ENCODE assay signal across 20 cellular contexts in genomic region chr18:9691235-9691634, GRCh38. TPM values are rescaled to one million over a fixed set of nuclear protein-coding genes. Genes with fewer than 3 reads are reported as not detected.
DNase-seq lines count a peak whose midpoint lies in the region; ATAC-seq and TF ChIP-seq lines count a peak whose summit lies in the region.
"Had no signal": no experiment of that assay in that cellular context is flagged by ENCODE, and none has a peak within 500 bp of the region (broad histone marks: within the 10 kb centered on the region; RNA-seq: fewer than 3 reads in every experiment).

No MANE protein-coding gene starts in this region.

- DNase-seq in activated naive CD4-positive, alpha-beta T cell treated with anti-CD3 and anti-CD28 coated beads, Interleukin-2, amount 10 ng/mL, durations not matched to agents 7 days and 5 days: no peak
- DNase-seq in retina: no peak
- no peak for DNase-seq in GF-D8 (lab: John Stamatoyannopoulos, UW)
- DNase-seq: ACHN; CD4-positive, alpha-beta T cell; COR-L47; DMS79 treated with DMSO at 0.1 percent for 48 hours; Kasumi-1; NCI-H2081; NCI-H82; OCI-M1; Right ventricle myocardium superior; SW 1271; T-helper 17 cell had no signal

- CTCF ChIA-PET in activated naive CD4-positive, alpha-beta T cell treated with anti-CD3 and anti-CD28 coated beads, Interleukin-2, amount 10 ng/mL, durations not matched to agents 7 days and 5 days (lab: Charles Lee): no interaction called here

- ATAC-seq in GM18502 (IDR thresholded peaks at IDR 0.05; ENCODE audit: poor library complexity, unreplicated experiment): peak; percentile 54
- peak; percentile 56 for ATAC-seq in GM21529 (IDR thresholded peaks at IDR 0.05; ENCODE audit: unreplicated experiment)
- peak; percentile 48 for ATAC-seq in HG02973 (IDR thresholded peaks at IDR 0.05; ENCODE audit: unreplicated experiment)
- ATAC-seq in HG03280 (IDR thresholded peaks at IDR 0.05; ENCODE audit: unreplicated experiment): no peak
- ATAC-seq: GM12878, T-helper 17 cell had no signal

- H3K4me1 Mint-ChIP-seq in brain: peaks cover 7% of the 10 kb centered on the region
- peaks cover 10% of the 10 kb centered on the region for H3K4me1 Mint-ChIP-seq in activated naive CD4-positive, alpha-beta T cell treated with anti-CD3 and anti-CD28 coated beads, Interleukin-2, amount 10 ng/mL, durations not matched to agents 7 days and 5 days

- TF ChIP-seq CTCF in brain (conservative IDR thresholded peaks at IDR 0.05): no peak

- no peaks in the 10 kb centered on the region for H3K27me3 Mint-ChIP-seq in brain
- H3K27me3 Mint-ChIP-seq in activated naive CD4-positive, alpha-beta T cell treated with anti-CD3 and anti-CD28 coated beads, Interleukin-2, amount 10 ng/mL, durations not matched to agents 7 days and 5 days: peaks cover 27% of the 10 kb centered on the region
- H3K27me3 Mint-ChIP-seq: CD4-positive, alpha-beta T cell had no signal

- H3K4me3 Mint-ChIP-seq in brain: no peak overlapping the region
- no peak overlapping the region for H3K4me3 Mint-ChIP-seq in activated naive CD4-positive, alpha-beta T cell treated with anti-CD3 and anti-CD28 coated beads, Interleukin-2, amount 10 ng/mL, durations not matched to agents 7 days and 5 days
- H3K4me3 Mint-ChIP-seq: CD4-positive, alpha-beta T cell; T-helper 17 cell had no signal

- peak overlapping the region; percentile 1 to 73 (median 38) for H3K27ac Mint-ChIP-seq in brain
- no peak overlapping the region for H3K27ac Mint-ChIP-seq in activated naive CD4-positive, alpha-beta T cell treated with anti-CD3 and anti-CD28 coated beads, Interleukin-2, amount 10 ng/mL, durations not matched to agents 7 days and 5 days
- H3K27ac Mint-ChIP-seq: CD4-positive, alpha-beta T cell; T-helper 17 cell had no signal

- no peaks in the 10 kb centered on the region for H3K36me3 Mint-ChIP-seq in brain
- no peaks in the 10 kb centered on the region for H3K36me3 Mint-ChIP-seq in activated naive CD4-positive, alpha-beta T cell treated with anti-CD3 and anti-CD28 coated beads, Interleukin-2, amount 10 ng/mL, durations not matched to agents 7 days and 5 days

- H3K9me3 Mint-ChIP-seq in brain: peaks cover 0 to 3% (median 3%) of the 10 kb centered on the region in 5 experiments
- H3K9me3 Mint-ChIP-seq in activated naive CD4-positive, alpha-beta T cell treated with anti-CD3 and anti-CD28 coated beads, Interleukin-2, amount 10 ng/mL, durations not matched to agents 7 days and 5 days: no peaks in the 10 kb centered on the region
- H3K9me3 Mint-ChIP-seq: CD4-positive, alpha-beta T cell had no signal

RNA-seq across cellular contexts. Expression of gene RAB31, which starts 16.9 kb away (rescaled TPM):
- polyA plus RNA-seq in brain (ENCODE audit: insufficient read depth, low read depth, low replicate concordance): 28.7 TPM
